8 cellular contexts compared by ENCODE assay signal in genomic region chr2:156430236-156430977, GRCh38. TPM values are rescaled to one million over a fixed set of nuclear protein-coding genes. Genes with fewer than 3 reads are reported as not detected.
DNase-seq lines count a peak whose midpoint lies in the region; ATAC-seq and TF ChIP-seq lines count a peak whose summit lies in the region.

No MANE protein-coding gene starts in this region.

- WGBS in mesodermal cell (ENCODE audit: insufficient coverage in 2 of 2), 2 experiments = 100% methylated on average over 1 of the region's 2 CpGs; no CpG with 5 or more reads in 1 of the 2 experiments
- WGBS in neuronal stem cell (ENCODE audit: extremely low coverage in 2 of 2, insufficient read length in 2 of 2, insufficient replicate concordance in 1 of 2), 2 donors = no CpG with 5 or more reads among the region's 2 CpGs

- no peak overlapping the region for H3K14ac ChIP-seq in neuronal stem cell (ENCODE audit: low read length)

- H3K9me3 ChIP-seq in mesodermal cell (ENCODE audit: control insufficient read depth, low read length) (no peaks in the 10 kb centered on the region), neuronal stem cell (replicated peaks in 1 of 2; ENCODE audit: control insufficient read depth in 2 of 2, insufficient read depth in 1 of 2, low read depth in 1 of 2, low read length in 2 of 2) (no peaks in the 10 kb centered on the region), BE2C (no peaks in the 10 kb centered on the region)

- H3K4me3 ChIP-seq in mesodermal cell (ENCODE audit: extremely low read depth, insufficient read depth, low read length, poor library complexity, severe bottlenecking) (no peak overlapping the region), neuronal stem cell (ENCODE audit: low read length in 2 of 2) (no peak overlapping the region), BE2C (ENCODE audit: low read depth, low read length) (no peak overlapping the region)

- DNase-seq in RPMI8226 (peak; percentile 22), neuronal stem cell (ENCODE audit: low spot score) (no peak), BE2C (no peak), NCI-H524 treated with DMSO at 0.1 percent for 48 hours (lab: John Stamatoyannopoulos, UW) (no peak), AG20443 (ENCODE audit: low spot score) (no peak)

- no peak overlapping the region for H2BK12ac ChIP-seq in neuronal stem cell (ENCODE audit: low read length)

- peak overlapping the region; percentile 41 for H3K27ac ChIP-seq in mesodermal cell (ENCODE audit: low read depth, low read length, severe bottlenecking)
- H3K27ac ChIP-seq in neuronal stem cell (replicated peaks; ENCODE audit: low read length) = no peak overlapping the region

- no peaks in the 10 kb centered on the region for H3K79me1 ChIP-seq in neuronal stem cell (ENCODE audit: low read depth, low read length)

- H4K8ac ChIP-seq in neuronal stem cell (ENCODE audit: low read depth, low read length) = no peak overlapping the region

- H3K4ac ChIP-seq in neuronal stem cell (ENCODE audit: low read length) = no peak overlapping the region

- H3K4me1 ChIP-seq in mesodermal cell (ENCODE audit: control insufficient read depth, insufficient read depth, low read length, poor library complexity, severe bottlenecking) (peaks cover 22% of the 10 kb centered on the region), neuronal stem cell (ENCODE audit: control insufficient read depth in 2 of 2, insufficient read depth in 1 of 2, low read depth in 1 of 2, low read length in 2 of 2) (peaks cover 0 to 4% of the 10 kb centered on the region in 2 donors), BE2C (no peaks in the 10 kb centered on the region)

- no peak for TF ChIP-seq CTCF in BE2C (IDR thresholded peaks at IDR 0.05; ENCODE audit: low read depth, low read length)

- no peak overlapping the region for H4K91ac ChIP-seq in neuronal stem cell (ENCODE audit: low read depth, low read length, poor library complexity)

- H2AFZ ChIP-seq in neuronal stem cell (ENCODE audit: low read length) = no peak overlapping the region

- no peak overlapping the region for H3K23ac ChIP-seq in neuronal stem cell (ENCODE audit: low read depth, low read length, poor library complexity)

- no peak overlapping the region for H2BK5ac ChIP-seq in neuronal stem cell (ENCODE audit: low read length)

- H2BK120ac ChIP-seq in neuronal stem cell (ENCODE audit: low read depth, low read length) = no peak overlapping the region

- H3K27me3 ChIP-seq in neuronal stem cell (ENCODE audit: control insufficient read depth in 3 of 3, insufficient read depth in 3 of 3, low read depth in 1 of 3, low read length in 3 of 3) = no peaks in the 10 kb centered on the region
- H3K27me3 ChIP-seq in BE2C = no peaks in the 10 kb centered on the region

- H3K9ac ChIP-seq in neuronal stem cell (ENCODE audit: low read depth, low read length, poor library complexity) = no peak overlapping the region

- H3K18ac ChIP-seq in neuronal stem cell (ENCODE audit: low read length) = no peak overlapping the region

- no peak overlapping the region for H3K4me2 ChIP-seq in neuronal stem cell (ENCODE audit: insufficient read depth, low read length, poor library complexity, severe bottlenecking)

- no peak overlapping the region for H2AK5ac ChIP-seq in neuronal stem cell (ENCODE audit: low read depth, low read length)

- no peak overlapping the region for H2BK15ac ChIP-seq in neuronal stem cell (ENCODE audit: low read length)

- peak; percentile 21 for ATAC-seq in GM18870 (IDR thresholded peaks at IDR 0.05; ENCODE audit: unreplicated experiment)
- peak; percentile 20 for ATAC-seq in HG02678 (IDR thresholded peaks at IDR 0.05; ENCODE audit: unreplicated experiment)

- H3K36me3 ChIP-seq in mesodermal cell (ENCODE audit: control insufficient read depth, insufficient read depth, low read length) (no peaks in the 10 kb centered on the region), neuronal stem cell (replicated peaks in 1 of 2; ENCODE audit: control insufficient read depth in 2 of 2, insufficient read depth in 2 of 2, low read length in 2 of 2) (no peaks in the 10 kb centered on the region), BE2C (no peaks in the 10 kb centered on the region)

RNA-seq across cellular contexts. Expression of gene GPD2, which starts 5.8 kb away (rescaled TPM):
- polyA plus RNA-seq in mesodermal cell (2013, experiment 1 of 2) = 23.9 TPM
- 21.7 TPM for polyA plus RNA-seq in mesodermal cell (2013, experiment 2 of 2)
- polyA plus RNA-seq in neuronal stem cell (2013, experiment 1 of 2) = 24.9 TPM
- polyA plus RNA-seq in neuronal stem cell (2013, experiment 2 of 2) = 27.8 TPM
- 1.5 TPM for polyA plus RNA-seq in BE2C (2012; ENCODE audit: insufficient read depth, insufficient read length, low read depth)
